27 cellular contexts compared by ENCODE assay signal in the genomic region with DNA sequence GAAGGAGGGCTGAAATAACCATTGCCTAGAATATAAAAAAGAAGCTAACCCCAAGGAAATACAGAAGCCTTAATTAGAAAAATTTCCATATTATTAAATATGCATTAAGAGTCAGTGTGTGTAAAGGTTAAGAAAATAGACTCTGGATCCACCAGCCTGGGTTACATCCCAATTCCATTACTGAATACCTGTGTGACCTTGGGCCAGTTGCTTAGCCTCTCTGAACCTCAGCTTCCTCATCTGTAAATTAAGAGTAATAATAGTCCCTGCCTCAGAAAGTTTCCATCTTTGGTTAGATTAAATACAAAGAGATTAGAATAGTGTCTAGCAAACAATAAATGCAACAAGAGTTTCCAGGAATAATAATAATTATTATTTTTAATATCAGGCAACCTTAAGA.
"Had no signal": no experiment of that assay in that cellular context is flagged by ENCODE, and none has a peak within 500 bp of the region (broad histone marks: within the 10 kb centered on the region; RNA-seq: fewer than 3 reads in every experiment).

No MANE protein-coding gene starts in this region.

- H3K27ac ChIP-seq: body of pancreas, breast epithelium, SJSA1 had no signal

- H3K4me1 ChIP-seq: body of pancreas, breast epithelium, SJSA1 had no signal

- H3K9ac ChIP-seq: SK-N-SH had no signal

- H3K4me2 ChIP-seq: SK-N-SH had no signal

- H3K27me3 Mint-ChIP-seq: activated CD4-positive, alpha-beta T cell treated with anti-CD3 and anti-CD28 coated beads, Interleukin-2, amount 10 ng/mL, durations not matched to agents 24 days and 14 days; activated CD8-positive, alpha-beta T cell treated with anti-CD3 and anti-CD28 coated beads for 36 hours; activated naive CD4-positive, alpha-beta T cell treated with anti-CD3 and anti-CD28 coated beads, Interleukin-2, amount 50 U/mL, for 24 hours; activated T-helper 17 cell treated with anti-CD3 and anti-CD28 coated beads, Interleukin-2, amount 50 U/mL, for 72 hours had no signal

- ATAC-seq: body of pancreas, PC-3 had no signal

- H3K27me3 ChIP-seq: body of pancreas, breast epithelium, Peyer's patch, SJSA1 had no signal

- H3K4me3 ChIP-seq: body of pancreas, breast epithelium, Peyer's patch, SJSA1 had no signal

- H3K36me3 Mint-ChIP-seq: activated naive CD4-positive, alpha-beta T cell treated with anti-CD3 and anti-CD28 coated beads, Interleukin-2, amount 50 U/mL, for 24 hours had no signal

- H3K9me3 ChIP-seq: body of pancreas, breast epithelium, Peyer's patch, SJSA1, SK-N-SH had no signal

- DNase-seq: activated CD4-positive, alpha-beta T cell treated with anti-CD3 and anti-CD28 coated beads, Interleukin-2, amount 10 ng/mL, durations not matched to agents 24 days and 14 days; activated CD4-positive, alpha-beta T cell treated with anti-CD3 and anti-CD28 coated beads, Interleukin-2, amount 50 U/mL, for 4 hours; activated effector memory CD4-positive, alpha-beta T cell treated with anti-CD3 and anti-CD28 coated beads, Interleukin-2, amount 50 U/mL, for 16 hours; activated naive CD4-positive, alpha-beta T cell treated with Interleukin-2 at 50 U/mL for 16 hours; activated naive CD8-positive, alpha-beta T cell treated with anti-CD3 and anti-CD28 coated beads, Interleukin-2, amount 10 ng/mL, durations not matched to agents 7 days and 5 days; activated T-cell treated with anti-CD3 and anti-CD28 coated beads, Interleukin-2, amount 50 U/mL, for 1 hour; activated T-cell treated with anti-CD3 and anti-CD28 coated beads, Interleukin-2, amount 50 U/mL, for 72 hours; amygdala; body of pancreas; cerebellar nuclear complex; NCI-H1092 treated with DMSO at 0.1 percent for 48 hours; NCI-H146; NCI-H2081; NCI-H2227 treated with DMSO at 0.1 percent for 48 hours; NCI-H446; NCI-H510A treated with DMSO at 0.1 percent for 48 hours; PC-3; Peyer's patch; RPMI8226; SHP77 treated with DMSO at 0.1 percent for 48 hours; SK-N-SH had no signal

- H3K36me3 ChIP-seq: breast epithelium, Peyer's patch, SJSA1 had no signal

- H3K4me3 Mint-ChIP-seq: activated CD4-positive, alpha-beta T cell treated with anti-CD3 and anti-CD28 coated beads, Interleukin-2, amount 10 ng/mL, durations not matched to agents 24 days and 14 days; activated CD8-positive, alpha-beta T cell treated with anti-CD3 and anti-CD28 coated beads for 36 hours; activated naive CD4-positive, alpha-beta T cell treated with anti-CD3 and anti-CD28 coated beads, Interleukin-2, amount 50 U/mL, for 24 hours; activated naive CD8-positive, alpha-beta T cell treated with anti-CD3 and anti-CD28 coated beads, Interleukin-2, amount 10 ng/mL, durations not matched to agents 7 days and 5 days; activated T-cell treated with anti-CD3 and anti-CD28 coated beads, Interleukin-2, amount 50 U/mL, for 72 hours; activated T-helper 17 cell treated with anti-CD3 and anti-CD28 coated beads, Interleukin-2, amount 50 U/mL, for 72 hours; T-helper 1 cell treated with Interleukin-12 subunit alpha and Interleukin-12 subunit beta and Interleukin-4 antibody, amounts not matched to agents 30 μg/mL and 1 μg/mL, for 36 hours had no signal

- H3K27ac Mint-ChIP-seq: activated CD4-positive, alpha-beta T cell treated with anti-CD3 and anti-CD28 coated beads, Interleukin-2, amount 10 ng/mL, durations not matched to agents 24 days and 14 days; activated CD8-positive, alpha-beta T cell treated with anti-CD3 and anti-CD28 coated beads for 36 hours; activated naive CD4-positive, alpha-beta T cell treated with anti-CD3 and anti-CD28 coated beads, Interleukin-2, amount 50 U/mL, for 24 hours; activated naive CD8-positive, alpha-beta T cell treated with anti-CD3 and anti-CD28 coated beads, Interleukin-2, amount 10 ng/mL, durations not matched to agents 7 days and 5 days; activated T-cell treated with anti-CD3 and anti-CD28 coated beads, Interleukin-2, amount 50 U/mL, for 72 hours; activated T-helper 17 cell treated with anti-CD3 and anti-CD28 coated beads, Interleukin-2, amount 50 U/mL, for 72 hours; T-helper 1 cell treated with Interleukin-12 subunit alpha and Interleukin-12 subunit beta and Interleukin-4 antibody, amounts not matched to agents 30 μg/mL and 1 μg/mL, for 36 hours had no signal
